ENCODE assay signal across 8 cellular contexts in the genomic region with DNA sequence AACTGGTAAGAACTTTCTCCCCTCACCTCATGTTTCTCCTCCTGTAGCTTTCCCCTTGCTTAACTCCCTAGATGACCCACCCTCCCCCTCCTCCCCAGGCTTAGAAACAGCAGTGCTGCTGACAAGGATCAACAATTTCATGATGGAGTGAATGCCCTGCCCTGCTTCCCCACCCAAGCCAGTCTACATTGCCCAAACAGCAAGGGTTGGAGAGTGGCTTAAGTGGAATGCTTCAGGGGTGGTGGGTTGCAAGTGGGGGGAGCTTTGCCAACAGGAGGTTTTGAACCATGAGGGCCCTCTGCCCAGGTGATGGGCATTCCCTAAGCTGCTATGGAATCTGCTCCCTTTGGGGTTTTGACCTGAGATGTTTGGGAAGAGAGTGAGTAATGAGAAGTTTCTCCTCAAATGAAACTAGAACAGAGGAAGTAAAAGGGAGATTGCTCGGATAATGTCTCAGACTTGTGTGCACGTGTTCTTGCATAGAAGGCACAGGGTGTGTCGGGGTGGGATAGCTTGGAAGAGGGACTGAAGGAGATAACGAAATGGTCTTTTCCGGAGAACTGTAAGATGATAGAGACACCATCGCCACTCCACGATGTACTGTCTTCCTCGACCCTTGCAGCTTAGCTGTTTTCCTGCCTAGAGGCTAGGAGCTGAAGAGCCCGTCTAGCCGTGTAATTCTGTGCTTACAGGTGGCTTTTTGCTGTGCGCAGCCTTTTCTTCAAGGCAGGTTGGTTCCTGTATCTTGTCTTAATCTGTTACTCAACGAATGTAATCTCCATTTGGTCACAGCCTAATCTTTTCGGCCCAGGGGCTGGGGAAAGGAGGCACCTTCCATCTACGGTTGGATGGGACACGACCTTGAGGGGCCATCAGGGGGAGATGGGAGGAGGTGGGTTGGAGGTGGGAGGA. TPM values are rescaled to one million over a fixed set of nuclear protein-coding genes. Genes with fewer than 3 reads are reported as not detected.
DNase-seq lines count a peak whose midpoint lies in the region; ATAC-seq, FAIRE-seq and TF ChIP-seq lines count a peak whose summit lies in the region.

No MANE protein-coding gene starts in this region.

- peak overlapping the region; percentile 68 for H3K4me2 ChIP-seq in KMS-11

- DNase-seq in CD1c-positive myeloid dendritic cell (ENCODE audit: extremely low spot score) (peak; percentile 1), bronchial epithelial cell (ENCODE audit: low read depth) (no peak), NCI-H748 treated with DMSO at 0.1 percent for 48 hours (lab: John Stamatoyannopoulos, UW) (no peak)
- no peak for DNase-seq in naive thymus-derived CD8-positive, alpha-beta T cell
- no peak for DNase-seq in activated effector memory CD4-positive, alpha-beta T cell treated with anti-CD3 and anti-CD28 coated beads, Interleukin-2, amount 50 U/mL, for 16 hours

- H3K27ac Mint-ChIP-seq in naive thymus-derived CD8-positive, alpha-beta T cell, result peak overlapping the region; percentile 75 to 96 (median 94)

- H4K20me1 ChIP-seq in KMS-11 (ENCODE audit: insufficient read depth), result no peaks in the 10 kb centered on the region

- peak overlapping the region; percentile 96; the same call in 1 of the 2 replicates for H3K9ac ChIP-seq in KMS-11

- no peak for FAIRE-seq in bronchial epithelial cell (lab: Jason Lieb, UNC)

- POLR2A ChIA-PET in naive thymus-derived CD8-positive, alpha-beta T cell (lab: Charles Lee), result interaction anchor here (0.6 to 2.9 kb wide), 5 partner anchors 11 to 300 kb away, joined by 3 to 9 read pairs (median 5); partner anchors contain the start of gene IGBP1

- peaks cover 3 to 17% (median 10%) of the 10 kb centered on the region in 4 donors for H3K4me1 Mint-ChIP-seq in naive thymus-derived CD8-positive, alpha-beta T cell

- no peak overlapping the region for H3K4me3 ChIP-seq in KMS-11 (IDR thresholded peaks at IDR 0.05; ENCODE audit: insufficient read depth, low read depth, low read length)
- H3K4me3 ChIP-seq in bronchial epithelial cell (ENCODE audit: low read depth, low read length), result peak overlapping the region; percentile 65

- H3K36me3 Mint-ChIP-seq in naive thymus-derived CD8-positive, alpha-beta T cell, result no peaks in the 10 kb centered on the region

- no peaks in the 10 kb centered on the region for H3K27me3 ChIP-seq in KMS-11 (ENCODE audit: insufficient read depth, low read depth)
- H3K27me3 ChIP-seq in bronchial epithelial cell (ENCODE audit: control insufficient read depth, insufficient read depth, low read length), result no peaks in the 10 kb centered on the region

- H3K27ac ChIP-seq in KMS-11, result peak overlapping the region; percentile 96

- ATAC-seq in naive thymus-derived CD8-positive, alpha-beta T cell, result peak in 1 of 2 donors; percentile 9
- ATAC-seq in HG03432 (IDR thresholded peaks at IDR 0.05; ENCODE audit: unreplicated experiment) (no peak), GM21515 (IDR thresholded peaks at IDR 0.05; ENCODE audit: unreplicated experiment) (no peak)

- peaks cover 36% of the 10 kb centered on the region for H3K4me1 ChIP-seq in KMS-11 (ENCODE audit: low read depth, poor library complexity, severe bottlenecking)

- no peaks in the 10 kb centered on the region for H3K79me2 ChIP-seq in KMS-11 (ENCODE audit: insufficient read depth, low read depth)

- peak overlapping the region; percentile 90; the same call in 1 of the 2 replicates for H2AFZ ChIP-seq in KMS-11 (ENCODE audit: low read depth)

- H3K36me3 ChIP-seq in KMS-11 (ENCODE audit: insufficient read depth), result no peaks in the 10 kb centered on the region
- H3K36me3 ChIP-seq in bronchial epithelial cell (ENCODE audit: control insufficient read depth, insufficient read depth, low read length), result no peaks in the 10 kb centered on the region

- H3K9me3 Mint-ChIP-seq in naive thymus-derived CD8-positive, alpha-beta T cell, result peaks cover 0 to 2% (median 0%) of the 10 kb centered on the region in 9 donors

- peaks cover 0 to 13% (median 0%) of the 10 kb centered on the region in 5 donors for H3K27me3 Mint-ChIP-seq in naive thymus-derived CD8-positive, alpha-beta T cell

- TF ChIP-seq CTCF in KMS-11 (conservative IDR thresholded peaks at IDR 0.05; ENCODE audit: low read depth, low read length) (no peak), bronchial epithelial cell (IDR thresholded peaks at IDR 0.05; ENCODE audit: insufficient read depth, low read length, severe bottlenecking) (no peak)

- peak overlapping the region; percentile 83 to 94 (median 90) for H3K4me3 Mint-ChIP-seq in naive thymus-derived CD8-positive, alpha-beta T cell

RNA-seq across cellular contexts. Expression of gene GDPD2, which starts 10.1 kb away (rescaled TPM):
- total RNA-seq in bronchial epithelial cell, result 0.51 TPM in 1 of 2 replicates, not detected in the other
- not detected for total RNA-seq in naive thymus-derived CD8-positive, alpha-beta T cell
- polyA plus RNA-seq in naive thymus-derived CD8-positive, alpha-beta T cell, result not detected

RNA-seq across cellular contexts. Expression of gene DLG3, which starts 11.4 kb away (rescaled TPM):
- 21.1 and 25.3 TPM in 2 replicates for total RNA-seq in bronchial epithelial cell
- 1 to 10 TPM; 5.6 to 6.7 TPM for total RNA-seq in naive thymus-derived CD8-positive, alpha-beta T cell
- polyA plus RNA-seq in naive thymus-derived CD8-positive, alpha-beta T cell, result 1 to 10 TPM; 2.3 to 6.3 (median 3.7) TPM
